In the genomic region with DNA sequence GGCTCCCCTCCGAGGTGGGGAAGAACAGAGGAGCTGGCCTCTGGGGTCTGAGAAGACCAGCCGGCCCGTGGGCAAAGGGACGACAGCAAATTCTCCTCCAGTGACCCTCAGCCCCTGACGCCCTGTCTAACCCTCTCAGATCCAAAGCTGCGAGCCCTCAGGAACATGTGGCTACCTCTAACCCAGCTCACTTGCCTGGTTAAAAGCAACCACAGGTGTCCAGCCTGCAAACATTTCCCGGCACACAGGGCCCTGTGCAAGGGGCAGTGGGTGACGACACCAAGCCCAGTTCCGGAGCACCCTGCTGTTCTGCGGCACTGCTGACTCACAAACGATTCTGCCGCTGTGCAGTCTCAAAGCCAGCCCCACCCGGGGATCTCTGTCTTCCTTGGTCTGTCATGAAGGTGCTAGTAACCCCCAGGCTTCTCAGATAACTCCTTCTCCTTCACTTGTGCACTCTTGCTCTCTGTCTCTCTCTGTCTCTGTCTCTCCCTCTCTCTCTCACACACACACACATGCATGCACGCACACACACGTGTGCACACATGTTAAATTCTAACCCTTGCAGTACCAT, we compare ENCODE assay signal across 17 cellular contexts. TPM values are rescaled to one million over a fixed set of nuclear protein-coding genes. Genes with fewer than 3 reads are reported as not detected.
DNase-seq lines count a peak whose midpoint lies in the region; ATAC-seq and TF ChIP-seq lines count a peak whose summit lies in the region.
"Had no signal": no experiment of that assay in that cellular context is flagged by ENCODE, and none has a peak within 500 bp of the region (broad histone marks: within the 10 kb centered on the region; RNA-seq: fewer than 3 reads in every experiment).

No MANE protein-coding gene starts in this region.

- H3K4me1 ChIP-seq in heart left ventricle: no peaks in the 10 kb centered on the region
- H3K4me1 ChIP-seq: upper lobe of right lung had no signal

- TF ChIP-seq CTCF in NB4 (IDR thresholded peaks at IDR 0.05; ENCODE audit: low read depth, low read length): no peak
- TF ChIP-seq CTCF in heart left ventricle (IDR thresholded peaks at IDR 0.05): no peak

- 57 to 67% (median 60%) methylated on average over 15 of the region's 15 CpGs for WGBS in heart left ventricle, 4 donors

- intact Hi-C loops in heart left ventricle (cut with DNase I): no loop called here

- H3K4me3 ChIP-seq in NB4 (ENCODE audit: low read depth, low read length): peak overlapping the region; percentile 32
- no peak overlapping the region for H3K4me3 ChIP-seq in heart left ventricle
- H3K4me3 ChIP-seq: BLaER1, upper lobe of right lung had no signal

- DNase-seq in DMS53 treated with DMSO at 0.1 percent for 48 hours (lab: John Stamatoyannopoulos, UW; ENCODE audit: unreplicated experiment) (peak; percentile 11), NB4 (ENCODE audit: low read depth) (peak; percentile 97), SW480 (ENCODE audit: low spot score) (peak; percentile 77), islet precursor cell (peak; percentile 85), glomerular visceral epithelial cell (ENCODE audit: extremely low spot score) (no peak), cerebellar cortex (ENCODE audit: low spot score) (no peak), heart left ventricle (no peak)
- DNase-seq: activated naive CD8-positive, alpha-beta T cell treated with anti-CD3 and anti-CD28 coated beads, Interleukin-2, amount 50 U/mL, for 24 hours; activated T-cell treated with anti-CD3 and anti-CD28 coated beads for 4 hours; DND-41; right cardiac atrium; stimulated activated CD4-positive, alpha-beta T cell treated with anti-CD3 and anti-CD28 coated beads, Interleukin-4, amount 100 ng/mL, for 1 hour; upper lobe of right lung had no signal

- H3K36me3 ChIP-seq in heart left ventricle: no peaks in the 10 kb centered on the region
- H3K36me3 ChIP-seq: BLaER1, upper lobe of right lung had no signal

- H3K27me3 ChIP-seq in heart left ventricle: peaks cover 0 to 58% (median 4%) of the 10 kb centered on the region in 9 donors
- H3K27me3 ChIP-seq: BLaER1 had no signal

- TF ChIP-seq POLR2A in NB4 (IDR thresholded peaks at IDR 0.05; ENCODE audit: extremely low read depth, insufficient read length): no peak
- no peak for TF ChIP-seq POLR2A in heart left ventricle (IDR thresholded peaks at IDR 0.05)

- no peaks in the 10 kb centered on the region for H3K9me3 ChIP-seq in heart left ventricle
- H3K9me3 ChIP-seq: BLaER1, upper lobe of right lung had no signal

- H3K27ac ChIP-seq in heart left ventricle: no peak overlapping the region
- H3K27ac ChIP-seq: BLaER1, upper lobe of right lung had no signal

- ATAC-seq in HG03442 (IDR thresholded peaks at IDR 0.05; ENCODE audit: unreplicated experiment) (no peak), heart left ventricle (no peak)
- ATAC-seq: activated naive CD8-positive, alpha-beta T cell treated with anti-CD3 and anti-CD28 coated beads, Interleukin-2, amount 50 U/mL, for 24 hours; right cardiac atrium; upper lobe of right lung had no signal

RNA-seq across cellular contexts. Expression of a gene that starts 23.0 kb away (rescaled TPM):
- 1 to 10 TPM in 6 of 9 donors, under 1 TPM in 3; 0.32 to 2.2 (median 1.2) TPM for total RNA-seq in heart left ventricle
- polyA plus RNA-seq in heart left ventricle: under 1 TPM; 0.50 to 0.79 TPM

RNA-seq across cellular contexts. Expression of a gene that starts 55.9 kb away (rescaled TPM):
- total RNA-seq in heart left ventricle: 1 to 10 TPM in 2 of 9 donors, under 1 TPM in 7; 0.19 to 1.4 (median 0.81) TPM
- polyA plus RNA-seq in heart left ventricle: under 1 TPM; 0.53 TPM
- total RNA-seq: lung microvascular endothelial cell, neural crest cell had no signal

Comparison
In these comparisons a context has a peak if more than half of its experiments do, and no peak if none do; other contexts are left out.
1. DNase-seq: peak in DMS53 treated with DMSO at 0.1 percent for 48 hours (single experiment), NB4 (single experiment), SW480 (single experiment) and islet precursor cell (single experiment); none in glomerular visceral epithelial cell (single experiment), cerebellar cortex (single experiment) and heart left ventricle (0 of 5).